Comparison of ENCODE assay signal across 18 cellular contexts in the genomic region with DNA sequence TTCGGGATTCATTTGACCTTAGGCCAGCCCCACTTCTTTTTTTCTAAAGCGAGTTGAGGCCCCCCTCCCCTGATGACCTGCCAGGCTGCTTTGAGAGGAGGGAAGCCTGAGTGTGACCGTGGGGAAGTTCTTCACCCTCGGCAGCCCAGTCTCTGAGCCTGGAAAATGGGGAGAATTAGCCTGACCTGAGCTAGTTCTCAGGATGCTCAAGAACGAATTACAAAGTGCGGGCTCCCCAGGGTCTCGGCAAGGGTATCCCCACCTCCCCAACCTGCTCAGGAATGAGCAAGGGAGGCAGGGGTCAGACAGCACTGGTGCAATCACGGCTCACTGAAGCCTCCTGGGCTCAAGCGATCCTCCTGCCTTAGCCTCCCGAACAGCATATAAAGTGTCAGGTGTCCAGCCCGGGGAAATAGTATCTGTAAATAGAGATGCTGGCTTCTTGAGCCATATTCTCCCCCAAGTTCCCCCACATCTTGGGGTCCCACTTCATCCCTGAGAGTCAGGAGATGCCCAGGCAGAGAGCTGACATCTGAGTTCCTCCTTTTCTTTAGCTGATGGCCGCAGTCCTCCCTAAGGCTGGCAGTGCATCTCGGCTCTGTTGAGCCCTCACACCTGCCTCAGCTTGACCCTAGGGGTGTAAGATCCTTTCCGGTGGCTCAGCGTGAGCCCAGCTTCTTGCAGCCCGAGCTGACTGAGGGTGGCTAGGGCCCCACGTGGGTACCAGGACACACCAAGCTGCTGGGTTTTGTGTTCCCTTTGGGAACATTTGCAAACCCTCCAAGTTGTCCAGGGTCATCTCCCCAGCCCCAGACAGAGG. TPM values are rescaled to one million over a fixed set of nuclear protein-coding genes. Genes with fewer than 3 reads are reported as not detected.
DNase-seq lines count a peak whose midpoint lies in the region; ATAC-seq, FAIRE-seq and TF ChIP-seq lines count a peak whose summit lies in the region.
"Had no signal": no experiment of that assay in that cellular context is flagged by ENCODE, and none has a peak within 500 bp of the region (broad histone marks: within the 10 kb centered on the region; RNA-seq: fewer than 3 reads in every experiment).

No MANE protein-coding gene starts in this region.

- H3K9me3 ChIP-seq in H1 (ENCODE audit: insufficient read depth in 2 of 2, low read depth in 1 of 2, low read length in 1 of 2) = no peaks in the 10 kb centered on the region

- H3K14ac ChIP-seq in H1 (ENCODE audit: insufficient read length) = no peak overlapping the region

- H3K4me3 Mint-ChIP-seq in progenitor cell of endocrine pancreas (ENCODE audit: low read depth) = peak overlapping the region; percentile 41
- H3K4me3 Mint-ChIP-seq: CD8-positive, alpha-beta T cell had no signal

- H3K23ac ChIP-seq in H1 (ENCODE audit: insufficient read length) = no peak overlapping the region

- peak; percentile 2 for DNase-seq in activated gamma-delta T cell treated with Interleukin-2 at 50 U/mL for 16 hours
- DNase-seq in activated gamma-delta T cell (lab: John Stamatoyannopoulos, UW) = no peak
- DNase-seq in GM20000 (ENCODE audit: low spot score) = peak; percentile 25
- no peak for DNase-seq in H1 (ENCODE audit: low read depth in 1 of 2, low spot score in 2 of 2)
- no peak for DNase-seq in progenitor cell of endocrine pancreas (ENCODE audit: low spot score, unreplicated experiment)
- no peak for DNase-seq in NCI-H1930 (lab: John Stamatoyannopoulos, UW)
- DNase-seq in NCI-H2081 (lab: John Stamatoyannopoulos, UW) = no peak
- DNase-seq: IMR-90, Kasumi-1, NCI-H1105 treated with DMSO at 0.1 percent for 48 hours, NCI-H187 treated with DMSO at 0.1 percent for 48 hours, NCI-H2171 treated with DMSO at 0.1 percent for 48 hours, NCI-H510A, NCI-H82, SHP77 had no signal

- no peaks in the 10 kb centered on the region for H3K27me3 Mint-ChIP-seq in progenitor cell of endocrine pancreas

- ATAC-seq in HG03571 (IDR thresholded peaks at IDR 0.05; ENCODE audit: unreplicated experiment) = no peak
- ATAC-seq: CD8-positive, alpha-beta T cell had no signal

- H3K27ac ChIP-seq in H1 (ENCODE audit: low read depth, low read length) = no peak overlapping the region

- no peak for TF ChIP-seq EP300 in H1 (IDR thresholded peaks at IDR 0.05; ENCODE audit: borderline replicate concordance in 1 of 2, low read depth in 2 of 2, low read length in 2 of 2)

- peaks cover 55 to 57% (median 56%) of the 10 kb centered on the region in 4 experiments for H3K27me3 ChIP-seq in H1 (replicated peaks in 1 of 4; ENCODE audit: control insufficient read depth in 3 of 4, extremely low read depth in 1 of 4, insufficient read depth in 3 of 4, low read length in 3 of 4)

- peaks cover 4% of the 10 kb centered on the region for H3K36me3 Mint-ChIP-seq in progenitor cell of endocrine pancreas (ENCODE audit: insufficient read depth)
- H3K36me3 Mint-ChIP-seq: CD8-positive, alpha-beta T cell had no signal

- H3K4me1 ChIP-seq in H1 (replicated peaks in 1 of 4; ENCODE audit: control insufficient read depth in 3 of 4, insufficient read depth in 4 of 4, low read length in 3 of 4) = peaks cover 0 to 10% (median 3%) of the 10 kb centered on the region in 4 experiments; a peak in 4 of 7 replicates

- peak overlapping the region in 1 of 4 experiments; percentile 48; a peak in 1 of 8 replicates for H3K4me3 ChIP-seq in H1 (ENCODE audit: extremely low read depth in 1 of 4, insufficient read depth in 2 of 4, low read depth in 3 of 4, low read length in 4 of 4)

- H3K79me2 ChIP-seq in H1 (ENCODE audit: control insufficient read depth in 1 of 2, insufficient read depth in 2 of 2, low read length in 2 of 2) = no peaks in the 10 kb centered on the region

- POLR2A ChIA-PET in H1 (lab: Charles Lee; ENCODE audit: partially characterized antibody) = interaction anchor here (1.3 to 1.4 kb wide), 2 partner anchors 36 to 49 kb away, joined by 3 to 5 read pairs; no protein-coding TSS in a partner anchor

- TF ChIP-seq CTCF in GM20000 (IDR thresholded peaks at IDR 0.05; ENCODE audit: extremely low read depth, missing control alignments) (no peak), H1 (IDR thresholded peaks at IDR 0.05; ENCODE audit: control extremely low read depth in 1 of 3, insufficient read depth in 1 of 3, low read depth in 1 of 3, low read length in 3 of 3) (no peak), progenitor cell of endocrine pancreas (IDR thresholded peaks at IDR 0.05; ENCODE audit: unreplicated experiment) (no peak)

- H2BK20ac ChIP-seq in H1 (ENCODE audit: low read length) = no peak overlapping the region

- FAIRE-seq in H1 (lab: Jason Lieb, UNC) = no peak

- H3K79me1 ChIP-seq in H1 (ENCODE audit: low read depth, low read length) = no peaks in the 10 kb centered on the region

- no peak overlapping the region for H3K9ac ChIP-seq in H1 (replicated peaks in 1 of 4; ENCODE audit: extremely low read depth in 1 of 4, low read depth in 3 of 4, low read length in 3 of 4)

- H2BK12ac ChIP-seq in H1 (ENCODE audit: low read depth, low read length) = no peak overlapping the region

- H2AK5ac ChIP-seq in H1 (ENCODE audit: low read depth, low read length) = no peak overlapping the region

- H3K56ac ChIP-seq in H1 (replicated peaks; ENCODE audit: insufficient read length, low read depth, low read length) = no peak overlapping the region

- H2BK5ac ChIP-seq in H1 (ENCODE audit: low read depth, low read length) = no peak overlapping the region

- WGBS in H1 (ENCODE audit: extremely low coverage in 1 of 2, insufficient coverage in 1 of 2, insufficient read length in 1 of 2, insufficient replicate concordance in 2 of 2, low coverage in 1 of 2, low lambda C conversion rate in 2 of 2, missing lambda C conversion rate in 1 of 2), 2 experiments = 82% methylated on average over 9 of the region's 17 CpGs; no CpG with 5 or more reads in 1 of the 2 experiments

- no peak overlapping the region for H2BK120ac ChIP-seq in H1 (replicated peaks; ENCODE audit: low read depth, low read length)

- TF ChIP-seq RAD21 in H1 (IDR thresholded peaks at IDR 0.05 in 1 of 2, conservative IDR thresholded peaks at IDR 0.05 in 1 of 2; ENCODE audit: low read depth in 2 of 2, low read length in 2 of 2) = no peak

- peaks cover 9% of the 10 kb centered on the region for H3K4me1 Mint-ChIP-seq in progenitor cell of endocrine pancreas (ENCODE audit: low read depth)

- peaks cover 0 to 4% (median 0%) of the 10 kb centered on the region in 4 experiments; a peak in 1 of 8 replicates for H3K36me3 ChIP-seq in H1 (ENCODE audit: control insufficient read depth in 2 of 4, insufficient read depth in 4 of 4, low read length in 3 of 4)

- H3K27ac Mint-ChIP-seq in progenitor cell of endocrine pancreas = no peak overlapping the region
- H3K27ac Mint-ChIP-seq: CD8-positive, alpha-beta T cell had no signal

- H4K8ac ChIP-seq in H1 (ENCODE audit: extremely low read depth, insufficient read depth, low read length) = no peak overlapping the region

- H3K23me2 ChIP-seq in H1 (ENCODE audit: low read depth, low read length) = peaks cover 3% of the 10 kb centered on the region; the same call in 1 of the 2 replicates

- H3K9me3 Mint-ChIP-seq in progenitor cell of endocrine pancreas (ENCODE audit: low read depth) = peaks cover 7% of the 10 kb centered on the region
- H3K9me3 Mint-ChIP-seq: CD8-positive, alpha-beta T cell had no signal

- no peak overlapping the region for H3K4ac ChIP-seq in H1 (replicated peaks; ENCODE audit: insufficient read length, low read depth, low read length)

- H4K5ac ChIP-seq in H1 (ENCODE audit: insufficient read length, low read depth, low read length) = no peak overlapping the region

- H4K20me1 ChIP-seq in H1 (replicated peaks in 1 of 2; ENCODE audit: control insufficient read depth in 1 of 2, insufficient read depth in 2 of 2, low read length in 2 of 2) = peaks cover 0 to 10% of the 10 kb centered on the region in 2 experiments

- H3K18ac ChIP-seq in H1 (ENCODE audit: extremely low read depth, low read length) = no peak overlapping the region

- no peak overlapping the region for H2BK15ac ChIP-seq in H1 (ENCODE audit: low read length)

- CTCF ChIA-PET in H1 (lab: Charles Lee; ENCODE audit: partially characterized antibody) = interaction anchor here (1.0 to 28.7 kb wide), 15 partner anchors 3 to 210 kb away, joined by 3 to 408 read pairs (median 8); a partner anchor contains a TSS

- H3K4me2 ChIP-seq in H1 (ENCODE audit: insufficient read depth in 1 of 2, low read depth in 2 of 2, low read length in 2 of 2) = peak overlapping the region; percentile 61 to 63; a peak in 2 of 4 replicates

- H4K91ac ChIP-seq in H1 (replicated peaks; ENCODE audit: insufficient read length, low read length) = no peak overlapping the region

- H2AFZ ChIP-seq in H1 (ENCODE audit: low read length) = no peak overlapping the region

- TF ChIP-seq POLR2A in H1 (IDR thresholded peaks at IDR 0.05; ENCODE audit: control extremely low read depth in 1 of 2, low read depth in 2 of 2, low read length in 2 of 2) = no peak

RNA-seq across cellular contexts. Expression of a gene that starts 1.6 kb away (rescaled TPM):
- total RNA-seq in H1 (2021; fragmentation: NEBNext Ultra II Directional; extraction: Animal tissue kit (Norgen Biotek cat#: 25700)) = 0.63 and 1.1 TPM in 2 replicates
- 0.80 and 1.2 TPM in 2 replicates for polyA plus RNA-seq in H1 (2011; rRNA removed)
- polyA plus RNA-seq in H1 (2011; cell fraction: cytosol; rRNA removed) = 0.98 TPM
- polyA plus RNA-seq in H1 (2011; cell fraction: nucleus; rRNA removed) = 1.5 TPM
- polyA plus RNA-seq in H1 (2012, experiment 1 of 2) = 0.35 to 0.94 TPM (median 0.85 TPM) in 4 replicates
- 0.56 TPM for polyA plus RNA-seq in H1 (2012, experiment 2 of 2)
- polyA plus RNA-seq in H1 (2013, experiment 1 of 2) = 1.1 TPM
- polyA plus RNA-seq in H1 (2013, experiment 2 of 2) = 1.1 TPM
- polyA minus RNA-seq in H1 (2011; rRNA and poly(A)+ RNA removed) = 0.69 and 0.73 TPM in 2 replicates
- 0.95 TPM for polyA minus RNA-seq in H1 (2011; cell fraction: cytosol; rRNA and poly(A)+ RNA removed)
- 0.80 TPM for polyA minus RNA-seq in H1 (2011; cell fraction: nucleus; rRNA and poly(A)+ RNA removed)
- 35.7 and 36.5 TPM in 2 replicates for total RNA-seq in progenitor cell of endocrine pancreas
- total RNA-seq: CD8-positive, alpha-beta T cell had no signal

RNA-seq across cellular contexts. Expression of a gene that starts 25.0 kb away (rescaled TPM):
- total RNA-seq in H1 (2021; fragmentation: NEBNext Ultra II Directional; extraction: Animal tissue kit (Norgen Biotek cat#: 25700)) = 4.3 and 6.2 TPM in 2 replicates
- 6.3 and 13.9 TPM in 2 replicates for polyA plus RNA-seq in H1 (2011; rRNA removed)
- 12.3 TPM for polyA plus RNA-seq in H1 (2011; cell fraction: cytosol; rRNA removed)
- 54.8 TPM for polyA plus RNA-seq in H1 (2011; cell fraction: nucleus; rRNA removed)
- polyA plus RNA-seq in H1 (2012, experiment 1 of 2) = 3.0 to 5.7 TPM (median 5.2 TPM) in 4 replicates
- polyA plus RNA-seq in H1 (2012, experiment 2 of 2) = 3.0 TPM
- 2.3 TPM for polyA plus RNA-seq in H1 (2013, experiment 1 of 2)
- polyA plus RNA-seq in H1 (2013, experiment 2 of 2) = 1.7 TPM
- polyA minus RNA-seq in H1 (2011; rRNA and poly(A)+ RNA removed) = 4.0 and 5.4 TPM in 2 replicates
- 9.1 TPM for polyA minus RNA-seq in H1 (2011; cell fraction: cytosol; rRNA and poly(A)+ RNA removed)
- 10.0 TPM for polyA minus RNA-seq in H1 (2011; cell fraction: nucleus; rRNA and poly(A)+ RNA removed)
- 5.4 and 6.1 TPM in 2 replicates for total RNA-seq in progenitor cell of endocrine pancreas
- total RNA-seq: Daoy had no signal

RNA-seq across cellular contexts. Expression of a gene that starts 39.2 kb away (rescaled TPM):
- total RNA-seq in H1 (2021; fragmentation: NEBNext Ultra II Directional; extraction: Animal tissue kit (Norgen Biotek cat#: 25700)) = 94.7 and 98.5 TPM in 2 replicates
- polyA plus RNA-seq in H1 (2011; rRNA removed) = 87.7 and 132 TPM in 2 replicates
- polyA plus RNA-seq in H1 (2011; cell fraction: cytosol; rRNA removed) = 71.7 TPM
- polyA plus RNA-seq in H1 (2011; cell fraction: nucleus; rRNA removed) = 267 TPM
- polyA plus RNA-seq in H1 (2012, experiment 1 of 2) = 96.7 to 155 TPM (median 133 TPM) in 4 replicates
- polyA plus RNA-seq in H1 (2012, experiment 2 of 2) = 109 TPM
- polyA plus RNA-seq in H1 (2013, experiment 1 of 2) = 57.5 TPM
- 58.8 TPM for polyA plus RNA-seq in H1 (2013, experiment 2 of 2)
- polyA minus RNA-seq in H1 (2011; rRNA and poly(A)+ RNA removed) = 66.1 and 98.8 TPM in 2 replicates
- polyA minus RNA-seq in H1 (2011; cell fraction: cytosol; rRNA and poly(A)+ RNA removed) = 84.7 TPM
- 67.3 TPM for polyA minus RNA-seq in H1 (2011; cell fraction: nucleus; rRNA and poly(A)+ RNA removed)
- 52.2 and 55.7 TPM in 2 replicates for total RNA-seq in progenitor cell of endocrine pancreas

RNA-seq across cellular contexts. Expression of a gene that starts 49.6 kb away (rescaled TPM):
- total RNA-seq in H1 (2021; fragmentation: NEBNext Ultra II Directional; extraction: Animal tissue kit (Norgen Biotek cat#: 25700)) = 15.8 and 16.6 TPM in 2 replicates
- 32.1 and 34.9 TPM in 2 replicates for polyA plus RNA-seq in H1 (2011; rRNA removed)
- 24.8 TPM for polyA plus RNA-seq in H1 (2011; cell fraction: cytosol; rRNA removed)
- polyA plus RNA-seq in H1 (2011; cell fraction: nucleus; rRNA removed) = 29.3 TPM
- 15.3 to 19.7 TPM (median 16.7 TPM) in 4 replicates for polyA plus RNA-seq in H1 (2012, experiment 1 of 2)
- 24.7 TPM for polyA plus RNA-seq in H1 (2012, experiment 2 of 2)
- 14.3 TPM for polyA plus RNA-seq in H1 (2013, experiment 1 of 2)
- polyA plus RNA-seq in H1 (2013, experiment 2 of 2) = 15.1 TPM
- polyA minus RNA-seq in H1 (2011; rRNA and poly(A)+ RNA removed) = 12.1 and 15.2 TPM in 2 replicates
- polyA minus RNA-seq in H1 (2011; cell fraction: cytosol; rRNA and poly(A)+ RNA removed) = 11.1 TPM
- polyA minus RNA-seq in H1 (2011; cell fraction: nucleus; rRNA and poly(A)+ RNA removed) = 9.1 TPM
- total RNA-seq in progenitor cell of endocrine pancreas = 19.1 and 19.2 TPM in 2 replicates

Comparison
In these comparisons a context has a peak if more than half of its experiments do, and no peak if none do; other contexts are left out.
1. DNase-seq: peak in activated gamma-delta T cell treated with Interleukin-2 at 50 U/mL for 16 hours (single experiment) and GM20000 (single experiment); none in activated gamma-delta T cell (single experiment), H1 (0 of 2), progenitor cell of endocrine pancreas (single experiment), NCI-H1930 (0 of 2) and NCI-H2081 (0 of 2).
2. RNA of a gene that starts 1.6 kb away (total RNA-seq): 35.7 to 36.5 TPM in progenitor cell of endocrine pancreas; 0.63 to 1.1 TPM in H1; every median in the first group is over 10 times any median in the second.